In genomic region chr1:41507152-41507720, GRCh38 we compare ENCODE assay signal across 1 cellular context.
TF ChIP-seq lines count a peak whose summit lies in the region.

No MANE protein-coding gene starts in this region.

TF ChIP-seq in H1, 55 proteins besides CTCF, POLR2A, EP300 and RAD21:
- TF ChIP-seq KDM1A (IDR thresholded peaks at IDR 0.05; ENCODE audit: borderline replicate concordance, low read length) (no peak), SP4 (IDR thresholded peaks at IDR 0.05; ENCODE audit: low read length) (no peak), E2F6 (IDR thresholded peaks at IDR 0.05) (no peak), RBBP5 (IDR thresholded peaks at IDR 0.05; ENCODE audit: borderline replicate concordance, low read depth, low read length) (no peak), RFX5 (IDR thresholded peaks at IDR 0.05; ENCODE audit: borderline replicate concordance, low read depth, low read length) (no peak)
